8 cellular contexts compared by ENCODE assay signal in the genomic region with DNA sequence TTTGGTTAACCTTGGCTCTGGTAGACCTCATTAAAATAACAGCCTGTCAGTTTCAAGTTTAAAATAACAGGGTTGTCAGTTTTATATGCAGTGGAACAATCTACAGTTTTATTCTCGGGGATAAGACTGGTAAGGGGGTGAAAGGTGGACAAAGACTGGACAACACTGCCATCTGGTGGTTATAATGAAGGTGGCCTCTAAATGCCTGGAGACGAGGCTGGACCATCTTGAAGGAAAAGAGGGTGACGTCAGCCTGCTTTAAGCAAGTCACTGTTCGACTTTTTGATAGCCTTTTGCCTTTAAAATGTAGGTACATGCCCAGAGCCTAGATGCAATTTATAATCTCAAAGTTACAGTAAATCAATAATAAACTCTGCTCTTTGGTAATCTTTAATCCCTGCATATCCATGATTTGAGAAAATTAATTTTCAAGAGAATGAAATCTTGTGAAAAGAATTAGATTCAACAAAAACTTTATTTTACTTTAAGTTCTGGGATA.
DNase-seq lines count a peak whose midpoint lies in the region; ATAC-seq and TF ChIP-seq lines count a peak whose summit lies in the region.

No MANE protein-coding gene starts in this region.

- H3K27ac ChIP-seq in lower lobe of right lung: no peak overlapping the region

- DNase-seq in COLO668 (lab: John Stamatoyannopoulos, UW; ENCODE audit: unreplicated experiment): peak; percentile 81
- DNase-seq in NCI-H524 (lab: John Stamatoyannopoulos, UW): peak; percentile 72 to 83
- peak; percentile 62 to 73 for DNase-seq in activated CD4-positive, alpha-beta T cell treated with anti-CD3 and anti-CD28 coated beads for 4 hours
- DNase-seq in dermis blood vessel endothelial cell: peak; percentile 90
- DNase-seq in lower lobe of right lung: no peak
- peak; percentile 36 for DNase-seq in stimulated activated CD8-positive, alpha-beta memory T cell treated with anti-CD3 and anti-CD28 coated beads, Interleukin-15, amount 100 ng/mL, for 1 hour (ENCODE audit: low read depth)

- peak; percentile 89 for TF ChIP-seq CTCF in lower lobe of right lung (IDR thresholded peaks at IDR 0.05)

- H3K4me3 ChIP-seq in lower lobe of right lung: no peak overlapping the region

- no peaks in the 10 kb centered on the region for H3K27me3 ChIP-seq in lower lobe of right lung (ENCODE audit: low read depth)

- no peaks in the 10 kb centered on the region for H3K36me3 ChIP-seq in lower lobe of right lung

- peak; percentile 99 for ATAC-seq in GM19397 (IDR thresholded peaks at IDR 0.05; ENCODE audit: unreplicated experiment)
- ATAC-seq in HG03457 (IDR thresholded peaks at IDR 0.05; ENCODE audit: unreplicated experiment): peak; percentile 99
- peak; percentile 93 to 96 for ATAC-seq in lower lobe of right lung

- H3K9me3 ChIP-seq in lower lobe of right lung: no peaks in the 10 kb centered on the region

- no peaks in the 10 kb centered on the region for H3K4me1 ChIP-seq in lower lobe of right lung

- intact Hi-C loops in lower lobe of right lung (cut with DNase I): no loop called here
